34 cellular contexts compared by ENCODE assay signal in genomic region chr1:167747988-167748387, GRCh38. TPM values are rescaled to one million over a fixed set of nuclear protein-coding genes. Genes with fewer than 3 reads are reported as not detected.
DNase-seq lines count a peak whose midpoint lies in the region; ATAC-seq, FAIRE-seq and TF ChIP-seq lines count a peak whose summit lies in the region.
"Had no signal": no experiment of that assay in that cellular context is flagged by ENCODE, and none has a peak within 500 bp of the region (broad histone marks: within the 10 kb centered on the region; RNA-seq: fewer than 3 reads in every experiment).

No MANE protein-coding gene starts in this region.

- H4K20me1 ChIP-seq in HepG2 (ENCODE audit: insufficient read depth, low read length) (no peaks in the 10 kb centered on the region), neural progenitor cell (ENCODE audit: low read depth) (peaks cover 86% of the 10 kb centered on the region)

- TF ChIP-seq RAD21 in HepG2 (CRISPR knock-in tag; IDR thresholded peaks at IDR 0.05), result no peak

- H3K79me2 ChIP-seq in HepG2 (ENCODE audit: insufficient read depth, low read length), result peaks cover 60% of the 10 kb centered on the region
- peaks cover 100% of the 10 kb centered on the region for H3K79me2 ChIP-seq in neural progenitor cell (ENCODE audit: low read depth)

- FAIRE-seq in HepG2 (lab: Jason Lieb, UNC), result no peak
- FAIRE-seq: A204.1, bronchial epithelial cell, frontal cortex had no signal

- H3K4me3 ChIP-seq in HepG2 (replicated peaks in 1 of 3; ENCODE audit: insufficient read depth in 1 of 3, low read depth in 2 of 3, low read length in 3 of 3) (no peak overlapping the region), right lobe of liver (no peak overlapping the region), neural progenitor cell (no peak overlapping the region)
- H3K4me3 ChIP-seq: colonic mucosa, Peyer's patch, suprapubic skin, uterus had no signal

- H3K4me1 Mint-ChIP-seq in activated B cell treated with CpG ODN at 0.5 μM for 24 hours, result peaks cover 74% of the 10 kb centered on the region
- no peaks in the 10 kb centered on the region for H3K4me1 Mint-ChIP-seq in neural progenitor cell

- CTCF ChIA-PET in HepG2 (lab: Yijun Ruan, JAX; ENCODE audit: low intra/inter-chr PET ratio, low total read pairs), result no interaction called here
- CTCF ChIA-PET in activated B cell treated with CpG ODN at 0.5 μM for 24 hours (lab: Charles Lee), result no interaction called here

- H2AFZ ChIP-seq in HepG2 (ENCODE audit: low read length) (no peak overlapping the region), neural progenitor cell (replicated peaks) (no peak overlapping the region)

- 95% methylated on average over 1 of the region's 1 CpG for WGBS in HepG2 (ENCODE audit: low lambda C conversion rate)
- WGBS in right lobe of liver (ENCODE audit: insufficient coverage, low coverage, low lambda C conversion rate, missing lambda C conversion rate), result 100% methylated on average over 1 of the region's 1 CpG

- H3K27ac Mint-ChIP-seq in activated B cell treated with CpG ODN at 0.5 μM for 24 hours (peak overlapping the region; percentile 85), neural progenitor cell (no peak overlapping the region)
- H3K27ac Mint-ChIP-seq: activated CD4-positive, alpha-beta T cell treated with anti-CD3 and anti-CD28 coated beads, Interleukin-2, amount 10 ng/mL, durations not matched to agents 7 days and 5 days; CD8-positive, alpha-beta memory T cell; stimulated activated naive B cell treated with anti-CD40 and anti-IgM and Interleukin-4, amounts not matched to agents 10 μg/mL and 1 μg/mL and 100 μg/mL, for 72 hours; T-helper 2 cell treated with Interferon-gamma antibody and Interleukin-4, amounts not matched to agents 5 μg/mL and 100 μg/mL, for 36 hours had no signal

- DNase-seq in HepG2 (ENCODE audit: low spot score) (no peak), right lobe of liver (no peak), activated B cell treated with CpG ODN at 0.5 μM for 24 hours (no peak), fibroblast of peridontal ligament (ENCODE audit: extremely low read depth) (peak; percentile 63), G401 (ENCODE audit: low spot score) (no peak), activated gamma-delta T cell (lab: John Stamatoyannopoulos, UW) (no peak), neural progenitor cell (ENCODE audit: low spot score) (no peak)
- DNase-seq: activated CD4-positive, alpha-beta T cell treated with anti-CD3 and anti-CD28 coated beads, Interleukin-2, amount 10 ng/mL, durations not matched to agents 7 days and 5 days; activated naive CD4-positive, alpha-beta T cell treated with Interleukin-2 at 50 U/mL for 16 hours; activated T-cell treated with anti-CD3 and anti-CD28 coated beads, Interleukin-2, amount 50 U/mL, for 4 hours; amygdala; CD8-positive, alpha-beta memory T cell; colonic mucosa; effector CD8-positive, alpha-beta T cell; Kasumi-1; left cardiac atrium; NCI-H1048; NCI-H187 treated with DMSO at 0.1 percent for 48 hours; NCI-H2227 treated with DMSO at 0.1 percent for 48 hours; Peyer's patch; right cardiac atrium; SHP77 treated with DMSO at 0.1 percent for 48 hours; stimulated activated CD4-positive, alpha-beta T cell treated with anti-CD3 and anti-CD28 coated beads, Interleukin-4, amount 100 ng/mL, for 4 hours; stimulated activated naive B cell treated with anti-CD40 and anti-IgM and Interleukin-4, amounts not matched to agents 10 μg/mL and 1 μg/mL and 100 μg/mL, for 72 hours; uterus had no signal

- POLR2A ChIA-PET in HepG2 (lab: Yijun Ruan, JAX) (no interaction called here), activated B cell treated with CpG ODN at 0.5 μM for 24 hours (lab: Charles Lee) (no interaction called here)

- H3K27me3 ChIP-seq in HepG2 (ENCODE audit: control insufficient read depth in 1 of 2, insufficient read depth in 2 of 2, low read length in 2 of 2), result no peaks in the 10 kb centered on the region
- no peaks in the 10 kb centered on the region for H3K27me3 ChIP-seq in right lobe of liver
- H3K27me3 ChIP-seq in neural progenitor cell, result no peaks in the 10 kb centered on the region
- H3K27me3 ChIP-seq: colonic mucosa, Peyer's patch, suprapubic skin, uterus had no signal

- ATAC-seq in HepG2 (no peak), right lobe of liver (no peak), activated B cell treated with CpG ODN at 0.5 μM for 24 hours (ENCODE audit: low read depth) (no peak), HG03565 (IDR thresholded peaks at IDR 0.05; ENCODE audit: unreplicated experiment) (no peak)
- ATAC-seq: activated T-cell treated with anti-CD3 and anti-CD28 coated beads, Interleukin-2, amount 50 U/mL, for 4 hours; left cardiac atrium; right cardiac atrium; stimulated activated naive B cell treated with anti-CD40 and anti-IgM and Interleukin-4, amounts not matched to agents 10 μg/mL and 1 μg/mL and 100 μg/mL, for 72 hours had no signal

- intact Hi-C loops in HepG2 (cut with micrococcal nuclease; ENCODE audit: unreplicated experiment) (no loop called here), right lobe of liver (cut with DNase I) (no loop called here), activated B cell treated with CpG ODN at 0.5 μM for 24 hours (cut with micrococcal nuclease) (loop anchor here (1.0 kb wide), 1 partner anchor 8 kb away; no protein-coding TSS in a partner anchor)

- no peak overlapping the region for H3K9ac ChIP-seq in HepG2 (ENCODE audit: insufficient read depth, low read depth, low read length)
- no peak overlapping the region for H3K9ac ChIP-seq in neural progenitor cell

- H3K4me1 ChIP-seq in HepG2 (ENCODE audit: insufficient read depth, low read length), result peaks cover 42% of the 10 kb centered on the region
- peaks cover 0 to 11% (median 5%) of the 10 kb centered on the region in 4 donors for H3K4me1 ChIP-seq in right lobe of liver
- peaks cover under 1% of the 10 kb centered on the region for H3K4me1 ChIP-seq in neural progenitor cell
- H3K4me1 ChIP-seq: colonic mucosa, uterus had no signal

- H3K27me3 Mint-ChIP-seq in activated B cell treated with CpG ODN at 0.5 μM for 24 hours (no peaks in the 10 kb centered on the region), neural progenitor cell (ENCODE audit: insufficient read depth, low read depth) (no peaks in the 10 kb centered on the region)
- H3K27me3 Mint-ChIP-seq: activated CD4-positive, alpha-beta T cell treated with anti-CD3 and anti-CD28 coated beads, Interleukin-2, amount 10 ng/mL, durations not matched to agents 7 days and 5 days; stimulated activated naive B cell treated with anti-CD40 and anti-IgM and Interleukin-4, amounts not matched to agents 10 μg/mL and 1 μg/mL and 100 μg/mL, for 72 hours had no signal

- no peak overlapping the region for H3K27ac ChIP-seq in HepG2 (ENCODE audit: extremely low read length, insufficient read depth, low read length)
- no peak overlapping the region for H3K27ac ChIP-seq in right lobe of liver
- no peak overlapping the region for H3K27ac ChIP-seq in neural progenitor cell
- H3K27ac ChIP-seq: colonic mucosa, epithelial cell of prostate, Peyer's patch, suprapubic skin, uterus, VCaP had no signal

- TF ChIP-seq EP300 in HepG2 (IDR thresholded peaks at IDR 0.05; ENCODE audit: low read depth in 2 of 2, low read length in 2 of 2), result no peak
- no peak for TF ChIP-seq EP300 in HepG2 (CRISPR knock-in tag; IDR thresholded peaks at IDR 0.05; ENCODE audit: borderline replicate concordance)

- in situ Hi-C loops in HepG2 (cut with HindIII; ENCODE audit: extremely low pct_ligation_motif_present, low pct_unique_long_range_greater_than_20kb), result no loop called here
- in situ Hi-C loops in G401 (cut with HindIII; ENCODE audit: low sequenced_read_pairs), result no loop called here

- H3K4me3 Mint-ChIP-seq in activated B cell treated with CpG ODN at 0.5 μM for 24 hours (no peak overlapping the region), neural progenitor cell (no peak overlapping the region)
- H3K4me3 Mint-ChIP-seq: activated CD4-positive, alpha-beta T cell treated with anti-CD3 and anti-CD28 coated beads, Interleukin-2, amount 10 ng/mL, durations not matched to agents 7 days and 5 days; activated T-cell treated with anti-CD3 and anti-CD28 coated beads, Interleukin-2, amount 50 U/mL, for 4 hours; CD8-positive, alpha-beta memory T cell; neural crest cell; stimulated activated naive B cell treated with anti-CD40 and anti-IgM and Interleukin-4, amounts not matched to agents 10 μg/mL and 1 μg/mL and 100 μg/mL, for 72 hours; T-helper 2 cell treated with Interferon-gamma antibody and Interleukin-4, amounts not matched to agents 5 μg/mL and 100 μg/mL, for 36 hours had no signal

- TF ChIP-seq CTCF in HepG2 (CRISPR knock-in tag; IDR thresholded peaks at IDR 0.05) (no peak), right lobe of liver (IDR thresholded peaks at IDR 0.05) (no peak), activated B cell treated with CpG ODN at 0.5 μM for 24 hours (IDR thresholded peaks at IDR 0.05) (no peak), neural progenitor cell (IDR thresholded peaks at IDR 0.05) (no peak)

- H3K4me2 ChIP-seq in HepG2 (ENCODE audit: low read depth, low read length) (no peak overlapping the region), neural progenitor cell (no peak overlapping the region)

- TF ChIP-seq POLR2A in HepG2 (IDR thresholded peaks at IDR 0.05; ENCODE audit: insufficient read depth in 1 of 2, low read depth in 2 of 2, low read length in 2 of 2) (no peak), right lobe of liver (IDR thresholded peaks at IDR 0.05) (no peak)

- no peaks in the 10 kb centered on the region for H3F3A ChIP-seq in neural progenitor cell (ENCODE audit: low read depth)

- H3K36me3 ChIP-seq in HepG2 (replicated peaks in 1 of 2; ENCODE audit: control insufficient read depth in 1 of 2, insufficient read depth in 2 of 2, low read length in 2 of 2) (peaks cover 0 to 3% of the 10 kb centered on the region in 2 experiments; a peak in 1 of 5 replicates), right lobe of liver (no peaks in the 10 kb centered on the region), neural progenitor cell (no peaks in the 10 kb centered on the region)
- H3K36me3 ChIP-seq: colonic mucosa, Peyer's patch, suprapubic skin, uterus had no signal

- no TSS peak for BruUV-seq in HepG2 (replicated peaks; lab: Mats Ljungman, UMichigan)

- H3K9me3 Mint-ChIP-seq in activated B cell treated with CpG ODN at 0.5 μM for 24 hours (no peaks in the 10 kb centered on the region), neural progenitor cell (peaks cover 2% of the 10 kb centered on the region)
- H3K9me3 Mint-ChIP-seq: activated CD4-positive, alpha-beta T cell treated with anti-CD3 and anti-CD28 coated beads, Interleukin-2, amount 10 ng/mL, durations not matched to agents 7 days and 5 days; activated T-cell treated with anti-CD3 and anti-CD28 coated beads, Interleukin-2, amount 50 U/mL, for 4 hours; CD8-positive, alpha-beta memory T cell; neural crest cell; stimulated activated naive B cell treated with anti-CD40 and anti-IgM and Interleukin-4, amounts not matched to agents 10 μg/mL and 1 μg/mL and 100 μg/mL, for 72 hours; T-helper 2 cell treated with Interferon-gamma antibody and Interleukin-4, amounts not matched to agents 5 μg/mL and 100 μg/mL, for 36 hours had no signal

- H3K36me3 Mint-ChIP-seq in activated B cell treated with CpG ODN at 0.5 μM for 24 hours (ENCODE audit: low read depth), result no peaks in the 10 kb centered on the region
- H3K36me3 Mint-ChIP-seq in neural progenitor cell, result peaks cover 8% of the 10 kb centered on the region
- H3K36me3 Mint-ChIP-seq: stimulated activated naive B cell treated with anti-CD40 and anti-IgM and Interleukin-4, amounts not matched to agents 10 μg/mL and 1 μg/mL and 100 μg/mL, for 72 hours had no signal

- no peaks in the 10 kb centered on the region for H3K9me3 ChIP-seq in HepG2 (ENCODE audit: low read length)
- H3K9me3 ChIP-seq in right lobe of liver, result no peaks in the 10 kb centered on the region
- H3K9me3 ChIP-seq in neural progenitor cell (ENCODE audit: low read depth), result no peaks in the 10 kb centered on the region
- H3K9me3 ChIP-seq: colonic mucosa, Peyer's patch, suprapubic skin, uterus had no signal

RNA-seq across cellular contexts. Expression of gene MPZL1, which starts 26.2 kb away (rescaled TPM):
- total RNA-seq in HepG2 (2016; rRNA removed; fragmentation: Illumina TruSeq; extraction: Trizol), result 43.9 and 68.7 TPM in 2 replicates
- 32.2 and 32.5 TPM in 2 replicates for total RNA-seq in HepG2 (2016; cell fraction: cytosol; rRNA removed; fragmentation: Illumina TruSeq; extraction: Trizol; ENCODE audit: low read depth)
- 37.7 and 65.7 TPM in 2 replicates for total RNA-seq in HepG2 (2016; cell fraction: insoluble cytoplasmic fraction; rRNA removed; fragmentation: Illumina TruSeq; extraction: Trizol)
- 33.4 and 37.7 TPM in 2 replicates for total RNA-seq in HepG2 (2016; cell fraction: membrane; rRNA removed; fragmentation: Illumina TruSeq; extraction: Trizol)
- total RNA-seq in HepG2 (2016; cell fraction: nucleus; rRNA removed; fragmentation: Illumina TruSeq; extraction: Trizol), result 62.3 and 75.4 TPM in 2 replicates
- 38.0 and 40.1 TPM in 2 replicates for polyA plus RNA-seq in HepG2 (2011; rRNA removed)
- 16.8 and 31.1 TPM in 2 replicates for polyA plus RNA-seq in HepG2 (2011; cell fraction: cytosol; rRNA removed)
- 16.0 and 18.0 TPM in 2 replicates for polyA plus RNA-seq in HepG2 (2011; cell fraction: nucleus; rRNA removed)
- polyA plus RNA-seq in HepG2 (2012), result 41.2 and 46.3 TPM in 2 replicates
- 9.7 and 14.9 TPM in 2 replicates for polyA plus RNA-seq in HepG2 (2016; cell fraction: cytosol; fragmentation: Illumina TruSeq; extraction: Trizol; ENCODE audit: low read depth)
- 43.0 and 47.2 TPM in 2 replicates for polyA plus RNA-seq in HepG2 (2016; cell fraction: insoluble cytoplasmic fraction; fragmentation: Illumina TruSeq; extraction: Trizol; ENCODE audit: low read depth)
- 21.1 and 21.8 TPM in 2 replicates for polyA plus RNA-seq in HepG2 (2016; cell fraction: membrane; fragmentation: Illumina TruSeq; extraction: Trizol; ENCODE audit: low read depth)
- polyA plus RNA-seq in HepG2 (2016; cell fraction: nucleus; fragmentation: Illumina TruSeq; extraction: Trizol; ENCODE audit: insufficient read depth, low read depth), result 99.6 and 104 TPM in 2 replicates
- polyA minus RNA-seq in HepG2 (2011; rRNA and poly(A)+ RNA removed; ENCODE audit: low replicate concordance), result 23.5 and 65.7 TPM in 2 replicates
- 37.6 and 52.6 TPM in 2 replicates for polyA minus RNA-seq in HepG2 (2011; cell fraction: cytosol; rRNA and poly(A)+ RNA removed)
- 26.1 and 36.4 TPM in 2 replicates for polyA minus RNA-seq in HepG2 (2011; cell fraction: nucleus; rRNA and poly(A)+ RNA removed)
- total RNA-seq in right lobe of liver, result 10 to 100 TPM; 15.7 to 43.3 (median 18.9) TPM
- 27.2 and 27.4 TPM in 2 replicates for total RNA-seq in activated B cell treated with CpG ODN at 0.5 μM for 24 hours
- total RNA-seq in G401 (2014; rRNA removed; shearing (Covaris generic)), result 94.8 and 155 TPM in 2 replicates
- 121 and 125 TPM in 2 replicates for total RNA-seq in neural progenitor cell (ENCODE audit: low replicate concordance)
